Comparison of ENCODE assay signal across 19 cellular contexts in genomic region chr6:84967965-84968364, GRCh38.
"Had no signal": no experiment of that assay in that cellular context is flagged by ENCODE, and none has a peak within 500 bp of the region (broad histone marks: within the 10 kb centered on the region; RNA-seq: fewer than 3 reads in every experiment).

No MANE protein-coding gene starts in this region.

- H3K27me3 Mint-ChIP-seq: progenitor cell of endocrine pancreas; stimulated activated naive B cell treated with anti-CD40 and anti-IgM and Interleukin-4, amounts not matched to agents 10 μg/mL and 1 μg/mL and 100 μg/mL, for 72 hours; stimulated activated naive CD8-positive, alpha-beta T cell treated with anti-CD3 and anti-CD28 coated beads, Interleukin-15, Interleukin-2, amounts not matched to agents 100 ng/mL and 50 ng/mL, for 24 hours had no signal

- H2AFZ ChIP-seq: parathyroid adenoma had no signal

- H3K36me3 ChIP-seq: gastroesophageal sphincter, heart left ventricle, lower lobe of right lung, right lobe of liver, thoracic aorta, tibial nerve, upper lobe of right lung, uterus had no signal

- H3K9ac ChIP-seq: parathyroid adenoma had no signal

- H3K4me3 ChIP-seq: dorsolateral prefrontal cortex, gastroesophageal sphincter, heart left ventricle, lower lobe of right lung, right lobe of liver, thoracic aorta, tibial nerve, upper lobe of right lung, uterus had no signal

- H3K4me1 Mint-ChIP-seq: natural killer cell; stimulated activated naive B cell treated with anti-CD40 and anti-IgM and Interleukin-4, amounts not matched to agents 10 μg/mL and 1 μg/mL and 100 μg/mL, for 72 hours had no signal

- H3K4me1 ChIP-seq: gastroesophageal sphincter, heart left ventricle, lower lobe of right lung, parathyroid adenoma, right lobe of liver, tibial nerve, upper lobe of right lung, uterus had no signal

- ATAC-seq: gastroesophageal sphincter; heart left ventricle; left ventricle myocardium superior; natural killer cell; stimulated activated naive B cell treated with anti-CD40 and anti-IgM and Interleukin-4, amounts not matched to agents 10 μg/mL and 1 μg/mL and 100 μg/mL, for 72 hours; upper lobe of right lung had no signal

- H3K79me2 ChIP-seq: parathyroid adenoma had no signal

- H3K27ac Mint-ChIP-seq: natural killer cell; progenitor cell of endocrine pancreas; stimulated activated naive B cell treated with anti-CD40 and anti-IgM and Interleukin-4, amounts not matched to agents 10 μg/mL and 1 μg/mL and 100 μg/mL, for 72 hours; stimulated activated naive CD8-positive, alpha-beta T cell treated with anti-CD3 and anti-CD28 coated beads, Interleukin-15, Interleukin-2, amounts not matched to agents 100 ng/mL and 50 ng/mL, for 24 hours had no signal

- H3K9me3 ChIP-seq: right lobe of liver, uterus had no signal

- DNase-seq: dorsolateral prefrontal cortex; effector CD4-positive, alpha-beta T cell; heart left ventricle; hippocampal formation; left ventricle myocardium superior; lower lobe of right lung; natural killer cell; right lobe of liver; stimulated activated CD4-positive, alpha-beta T cell treated with anti-CD3 and anti-CD28 coated beads, Interleukin-15, amount 100 ng/mL, for 24 hours; stimulated activated CD4-positive, alpha-beta T cell treated with anti-CD3 and anti-CD28 coated beads, Interleukin-2, amount 100 ng/mL, for 48 hours; stimulated activated naive B cell treated with anti-CD40 and anti-IgM and Interleukin-4, amounts not matched to agents 10 μg/mL and 1 μg/mL and 100 μg/mL, for 72 hours; upper lobe of right lung; uterus had no signal

- H3K27ac ChIP-seq: dorsolateral prefrontal cortex, gastroesophageal sphincter, heart left ventricle, lower lobe of right lung, parathyroid adenoma, right lobe of liver, thoracic aorta, tibial nerve, upper lobe of right lung, uterus had no signal

- H3K27me3 ChIP-seq: gastroesophageal sphincter, heart left ventricle, right lobe of liver, tibial nerve, upper lobe of right lung, uterus had no signal

- H3K4me3 Mint-ChIP-seq: natural killer cell; stimulated activated naive B cell treated with anti-CD40 and anti-IgM and Interleukin-4, amounts not matched to agents 10 μg/mL and 1 μg/mL and 100 μg/mL, for 72 hours; stimulated activated naive CD8-positive, alpha-beta T cell treated with anti-CD3 and anti-CD28 coated beads, Interleukin-15, Interleukin-2, amounts not matched to agents 100 ng/mL and 50 ng/mL, for 24 hours had no signal
